In genomic region chr2:172270278-172271079, GRCh38 we compare ENCODE assay signal across 10 cellular contexts.
A peak's percentile ranks its signal among the peaks of the same experiment; 100 is the strongest.
DNase-seq lines count a peak whose midpoint lies in the region; ATAC-seq lines count a peak whose summit lies in the region.
"Had no signal": no experiment of that assay in that cellular context is flagged by ENCODE, and none has a peak within 500 bp of the region (broad histone marks: within the 10 kb centered on the region; RNA-seq: fewer than 3 reads in every experiment).

No MANE protein-coding gene starts in this region.

- CTCF ChIA-PET in T-cell (lab: Charles Lee) = no interaction called here

- no peaks in the 10 kb centered on the region for H3K79me1 ChIP-seq in mesendoderm (ENCODE audit: low read length)

- peak overlapping the region; percentile 46 for H3K56ac ChIP-seq in mesendoderm (ENCODE audit: low read length)

- H3K9me3 Mint-ChIP-seq in T-cell = peaks cover 0 to 9% (median 0%) of the 10 kb centered on the region in 3 donors

- no peaks in the 10 kb centered on the region for H3K36me3 ChIP-seq in mesendoderm (ENCODE audit: control insufficient read depth, insufficient read depth, low read length)
- H3K36me3 ChIP-seq in MG63 = no peaks in the 10 kb centered on the region
- H3K36me3 ChIP-seq: uterus had no signal

- no peak overlapping the region for H2BK15ac ChIP-seq in mesendoderm (replicated peaks; ENCODE audit: low read depth)

- no peak overlapping the region for H2AK5ac ChIP-seq in mesendoderm (ENCODE audit: low read length)

- no peaks in the 10 kb centered on the region for H3K79me2 ChIP-seq in mesendoderm (ENCODE audit: control insufficient read depth, insufficient read depth, low read length)

- POLR2A ChIA-PET in T-cell (lab: Charles Lee) = interaction anchor here in 1 of 2 donors (0.6 kb wide), 1 partner anchor 192 kb away, joined by 4 read pairs; no protein-coding TSS in a partner anchor

- H4K5ac ChIP-seq in mesendoderm (ENCODE audit: low read length) = no peak overlapping the region

- H3K27ac ChIP-seq in mesendoderm (ENCODE audit: low read depth, low read length) = no peak overlapping the region
- H3K27ac ChIP-seq: uterus had no signal

- peaks cover 0 to 4% of the 10 kb centered on the region in 2 donors for H3K27me3 Mint-ChIP-seq in T-cell

- no peaks in the 10 kb centered on the region for H3K36me3 Mint-ChIP-seq in T-cell

- H2BK120ac ChIP-seq in mesendoderm (ENCODE audit: low read depth, low read length) = no peak overlapping the region

- H3K27me3 ChIP-seq in mesendoderm (ENCODE audit: insufficient read depth, low read length, poor library complexity) (no peaks in the 10 kb centered on the region), MG63 (no peaks in the 10 kb centered on the region)
- H3K27me3 ChIP-seq: uterus had no signal

- ATAC-seq in T-cell (replicated peaks in 1 of 4) = peak in 3 of 4 experiments; percentile 57 to 62 (median 61)
- no peak for ATAC-seq in GM18870 (IDR thresholded peaks at IDR 0.05; ENCODE audit: unreplicated experiment)

- peak overlapping the region in 1 of 2 donors; percentile 62 for H3K27ac Mint-ChIP-seq in T-cell

- no peak overlapping the region for H3K23ac ChIP-seq in mesendoderm (ENCODE audit: low read length)

- H3K4me3 Mint-ChIP-seq in T-cell = peak overlapping the region in 1 of 3 donors; percentile 36

- H3K4me3 ChIP-seq in mesendoderm (ENCODE audit: low read length) (no peak overlapping the region), MG63 (no peak overlapping the region)
- H3K4me3 ChIP-seq: uterus had no signal

- H3K18ac ChIP-seq in mesendoderm (ENCODE audit: low read length) = no peak overlapping the region

- no peak overlapping the region for H4K8ac ChIP-seq in mesendoderm (ENCODE audit: low read depth, low read length)

- no CpG with 5 or more reads among the region's 11 CpGs for WGBS in mesendoderm (ENCODE audit: extremely low coverage, insufficient coverage, low lambda C conversion rate)

- H2BK5ac ChIP-seq in mesendoderm (ENCODE audit: low read length) = no peak overlapping the region

- no peak overlapping the region for H3K4me2 ChIP-seq in mesendoderm (ENCODE audit: low read length)

- in situ Hi-C loops in Caki2 (cut with HindIII; ENCODE audit: low pct_unique_long_range_greater_than_20kb, low sequenced_read_pairs) = no loop called here

- H3K4me1 ChIP-seq in mesendoderm (ENCODE audit: control insufficient read depth, low read depth, low read length) = peaks cover 3% of the 10 kb centered on the region

- no peak overlapping the region for H3K4ac ChIP-seq in mesendoderm (ENCODE audit: low read depth, low read length)

- DNase-seq in Caki2 (ENCODE audit: low read depth) (peak; percentile 24), ELF-1 (ENCODE audit: low read depth, low spot score) (peak; percentile 72), T-cell (peak in 32 of 34 experiments; percentile 5 to 64 (median 30)), mesendoderm (peak; percentile 60), amniotic stem cell (lab: John Stamatoyannopoulos, UW) (no peak), MG63 (no peak)
- DNase-seq: dermis blood vessel endothelial cell, mammary epithelial cell, uterus had no signal

- H3K9me3 ChIP-seq in MG63 = no peaks in the 10 kb centered on the region; the same call in 1 of the 2 replicates
- H3K9me3 ChIP-seq: uterus had no signal

- H3K4me1 Mint-ChIP-seq in T-cell = peaks cover 19 to 29% (median 28%) of the 10 kb centered on the region in 3 donors

- no peak overlapping the region for H3K9ac ChIP-seq in mesendoderm (ENCODE audit: low read length)

Comparison
In these comparisons a context has a peak if more than half of its experiments do, and no peak if none do; other contexts are left out.
1. DNase-seq: peak in Caki2 (single experiment), ELF-1 (single experiment), T-cell (32 of 34) and mesendoderm (single experiment); none in amniotic stem cell (single experiment) and MG63 (single experiment).